In genomic region chr1:32335951-32336867, GRCh38 we compare ENCODE assay signal across 8 cellular contexts. TPM values are rescaled to one million over a fixed set of nuclear protein-coding genes. Genes with fewer than 3 reads are reported as not detected.
A peak's percentile ranks its signal among the peaks of the same experiment; 100 is the strongest.
DNase-seq lines count a peak whose midpoint lies in the region; ATAC-seq and TF ChIP-seq lines count a peak whose summit lies in the region.

Gene MARCKSL1, minus strand, starts transcription at chr1:32336233. Its CDS starts 200 bp downstream, at chr1:32336033.

- peak within 1 kb of the TSS; percentile 66 for H3K4me3 ChIP-seq in BE2C (ENCODE audit: low read depth, low read length)
- peak within 1 kb of the TSS; percentile 77 for H3K4me3 ChIP-seq in fibroblast of the aortic adventitia (ENCODE audit: low read depth, low read length)

- H3K4me3 Mint-ChIP-seq in activated T-helper 17 cell treated with anti-CD3 and anti-CD28 coated beads, Interleukin-2, amount 50 U/mL, for 72 hours: peak within 1 kb of the TSS; percentile 74
- peak within 1 kb of the TSS; percentile 98 for H3K4me3 Mint-ChIP-seq in nephron

- H3K4me1 ChIP-seq in BE2C: no peaks in the 10 kb centered on the region

- H3K27me3 ChIP-seq in BE2C: no peaks in the 10 kb centered on the region

- peaks cover 24% of the 10 kb centered on the region for H3K36me3 Mint-ChIP-seq in activated T-helper 17 cell treated with anti-CD3 and anti-CD28 coated beads, Interleukin-2, amount 50 U/mL, for 72 hours (ENCODE audit: low read depth)
- peaks cover 34% of the 10 kb centered on the region for H3K36me3 Mint-ChIP-seq in nephron (ENCODE audit: low read depth)

- TF ChIP-seq CTCF in BE2C (IDR thresholded peaks at IDR 0.05; ENCODE audit: low read depth, low read length) (no peak), fibroblast of the aortic adventitia (IDR thresholded peaks at IDR 0.05; ENCODE audit: insufficient read depth, low read length) (no peak), nephron (IDR thresholded peaks at IDR 0.05; ENCODE audit: unreplicated experiment in 3 of 3) (no peak)

- H3K27ac Mint-ChIP-seq in activated T-helper 17 cell treated with anti-CD3 and anti-CD28 coated beads, Interleukin-2, amount 50 U/mL, for 72 hours: peak within 1 kb of the TSS; percentile 69
- peak within 1 kb of the TSS; percentile 84 to 94 (median 93) for H3K27ac Mint-ChIP-seq in nephron

- H3K9me3 Mint-ChIP-seq in activated T-helper 17 cell treated with anti-CD3 and anti-CD28 coated beads, Interleukin-2, amount 50 U/mL, for 72 hours: no peaks in the 10 kb centered on the region
- no peaks in the 10 kb centered on the region for H3K9me3 Mint-ChIP-seq in nephron

- peak; percentile 79 for DNase-seq in BE2C
- peak; percentile 75 for DNase-seq in HuH-7 (ENCODE audit: low spot score)
- peak; percentile 74 for DNase-seq in RKO (ENCODE audit: low spot score)
- peak; percentile 57 for DNase-seq in fibroblast of the aortic adventitia (ENCODE audit: low read depth)
- peak; percentile 89 for DNase-seq in stimulated activated naive CD8-positive, alpha-beta T cell treated with anti-CD3 and anti-CD28 coated beads, Interleukin-15, Interleukin-2, amounts not matched to agents 100 U/mL and 50 U/mL, for 24 hours

- H3K36me3 ChIP-seq in BE2C: peaks cover 11% of the 10 kb centered on the region

- H3K27me3 Mint-ChIP-seq in activated T-helper 17 cell treated with anti-CD3 and anti-CD28 coated beads, Interleukin-2, amount 50 U/mL, for 72 hours: no peaks in the 10 kb centered on the region
- H3K27me3 Mint-ChIP-seq in nephron (ENCODE audit: low read depth): no peaks in the 10 kb centered on the region

- H3K4me1 Mint-ChIP-seq in activated T-helper 17 cell treated with anti-CD3 and anti-CD28 coated beads, Interleukin-2, amount 50 U/mL, for 72 hours: peaks cover 31% of the 10 kb centered on the region
- H3K4me1 Mint-ChIP-seq in nephron: peaks cover 43% of the 10 kb centered on the region

- H3K9me3 ChIP-seq in BE2C: no peaks in the 10 kb centered on the region

- peak; percentile 44 for ATAC-seq in GM19324 (IDR thresholded peaks at IDR 0.05; ENCODE audit: low FRiP score, unreplicated experiment)
- ATAC-seq in activated T-helper 17 cell treated with anti-CD3 and anti-CD28 coated beads, Interleukin-2, amount 50 U/mL, for 72 hours (replicated peaks): peak; percentile 37
- ATAC-seq in stimulated activated naive CD8-positive, alpha-beta T cell treated with anti-CD3 and anti-CD28 coated beads, Interleukin-15, Interleukin-2, amounts not matched to agents 100 U/mL and 50 U/mL, for 24 hours: peak; percentile 28

RNA-seq across cellular contexts. Expression of gene MARCKSL1, which starts in this region (rescaled TPM):
- polyA plus RNA-seq in BE2C (2012; ENCODE audit: insufficient read depth, insufficient read length, low read depth): 188 TPM
- total RNA-seq in activated T-helper 17 cell treated with anti-CD3 and anti-CD28 coated beads, Interleukin-2, amount 50 U/mL, for 72 hours: 10 to 100 TPM in 1 of 2 donors, 1 to 10 TPM in 1; 7.2 to 15.9 TPM
- 14.4 and 106 TPM in 2 replicates for total RNA-seq in fibroblast of the aortic adventitia (ENCODE audit: low replicate concordance)

Comparison
In these comparisons a context has a peak if more than half of its experiments do, and no peak if none do; other contexts are left out.
1. Peak in every context shown above with its lines: DNase-seq, ATAC-seq and H3K4me3 ChIP-seq.